In the genomic region with DNA sequence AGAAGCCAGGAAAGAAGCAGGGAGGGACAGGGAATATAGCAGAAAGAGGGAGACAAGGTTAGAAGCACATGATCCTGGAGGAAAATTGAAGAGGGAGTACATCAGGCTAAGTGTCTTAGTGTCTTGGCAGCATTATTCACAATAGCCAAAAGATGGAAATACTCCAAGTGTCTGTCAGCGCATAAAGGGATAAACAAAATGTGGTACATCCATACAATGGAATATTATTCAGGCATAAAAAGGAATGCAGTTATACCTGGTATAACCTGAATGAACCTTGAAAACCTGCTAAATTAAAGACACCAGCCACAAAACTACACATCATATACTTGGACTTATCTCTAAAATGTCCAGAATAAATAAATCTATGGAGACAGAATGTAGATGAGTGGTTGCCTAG, we compare ENCODE assay signal across 8 cellular contexts.
"Had no signal": no experiment of that assay in that cellular context is flagged by ENCODE, and none has a peak within 500 bp of the region (broad histone marks: within the 10 kb centered on the region; RNA-seq: fewer than 3 reads in every experiment).

No MANE protein-coding gene starts in this region.

- DNase-seq: H7, HFFc6 had no signal

- H3K4me2 ChIP-seq: GM23338 had no signal

- H3K4me1 Mint-ChIP-seq: IgD-negative memory B cell had no signal

- H3K36me3 ChIP-seq: HAP-1 had no signal

- H3K4me3 ChIP-seq: GM23338, HAP-1 had no signal

- H3K27ac Mint-ChIP-seq: GM23338, IgD-negative memory B cell had no signal

- H3K4me1 ChIP-seq: HAP-1 had no signal

- H3K9me3 ChIP-seq: HAP-1 had no signal

- ATAC-seq: GM23338, HCT116, HepG2 had no signal

- H2AFZ ChIP-seq: GM23338 had no signal

- H3K27ac ChIP-seq: HL-60 had no signal

- H3K4me3 Mint-ChIP-seq: GM23338, HFFc6, IgD-negative memory B cell had no signal
